11 cellular contexts compared by ENCODE assay signal in the genomic region with DNA sequence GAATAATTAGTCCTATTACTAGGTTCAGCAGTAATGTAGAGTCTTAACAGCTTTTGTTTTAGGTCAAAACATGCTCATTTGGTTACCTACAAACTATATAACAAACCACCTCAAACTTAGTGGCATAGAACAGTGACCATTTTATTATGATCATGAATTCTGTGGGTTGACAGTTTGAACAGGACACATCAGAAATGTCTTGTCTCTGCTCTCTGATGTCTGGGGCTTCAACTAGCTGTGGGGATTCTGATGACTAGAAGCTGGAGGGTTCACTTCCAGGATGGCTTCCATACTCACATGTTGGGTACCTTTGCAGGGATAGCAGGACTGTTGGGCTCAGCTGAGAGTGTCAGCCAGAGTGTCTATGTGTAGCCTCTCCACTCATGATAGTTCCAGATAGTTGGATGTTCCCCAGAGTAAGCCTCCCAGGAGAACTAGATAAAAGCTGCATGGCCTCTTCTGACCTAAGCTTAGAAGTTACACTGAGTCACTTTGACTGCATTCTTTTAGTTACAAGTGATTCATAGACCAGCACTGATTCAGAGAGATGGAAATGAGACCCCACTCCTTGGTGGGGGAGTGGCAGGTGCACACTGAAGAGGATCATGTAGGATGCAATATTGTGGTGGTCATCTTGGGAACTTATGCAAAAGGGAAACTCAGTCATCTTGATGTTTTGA. TPM values are rescaled to one million over a fixed set of nuclear protein-coding genes. Genes with fewer than 3 reads are reported as not detected.
DNase-seq lines count a peak whose midpoint lies in the region; ATAC-seq and TF ChIP-seq lines count a peak whose summit lies in the region.
"Had no signal": no experiment of that assay in that cellular context is flagged by ENCODE, and none has a peak within 500 bp of the region (broad histone marks: within the 10 kb centered on the region; RNA-seq: fewer than 3 reads in every experiment).

No MANE protein-coding gene starts in this region.

- H2AFZ ChIP-seq in SK-N-SH (ENCODE audit: low read depth), result no peak overlapping the region

- POLR2A ChIA-PET in SK-N-SH (lab: Yijun Ruan, JAX), result no interaction called here

- no peaks in the 10 kb centered on the region; a peak in 1 of 4 replicates for H3K4me1 ChIP-seq in SK-N-SH (ENCODE audit: control insufficient read depth in 1 of 2, insufficient read depth in 2 of 2, low read depth in 1 of 2, low read length in 1 of 2)
- peaks cover 84% of the 10 kb centered on the region for H3K4me1 ChIP-seq in psoas muscle

- H3K79me2 ChIP-seq in SK-N-SH (ENCODE audit: insufficient read depth), result no peaks in the 10 kb centered on the region; the same call in 1 of the 2 replicates

- H3F3A ChIP-seq in SK-N-SH (replicated peaks; ENCODE audit: insufficient read depth), result peaks cover 11% of the 10 kb centered on the region

- H3K4me2 ChIP-seq in SK-N-SH, result no peak overlapping the region

- intact Hi-C loops in psoas muscle (cut with DNase I), result no loop called here

- TF ChIP-seq CTCF in SK-N-SH (IDR thresholded peaks at IDR 0.05) (no peak), fibroblast of the aortic adventitia (IDR thresholded peaks at IDR 0.05; ENCODE audit: insufficient read depth, low read length) (no peak), psoas muscle (IDR thresholded peaks at IDR 0.05) (no peak), GM13977 (IDR thresholded peaks at IDR 0.05; ENCODE audit: extremely low read depth, insufficient read depth, missing control alignments) (no peak)

- H3K27me3 ChIP-seq in SK-N-SH (ENCODE audit: insufficient read depth) (no peaks in the 10 kb centered on the region), psoas muscle (ENCODE audit: insufficient read depth in 3 of 3, low read length in 2 of 3) (no peaks in the 10 kb centered on the region)
- H3K27me3 ChIP-seq: ovary had no signal

- no peak for TF ChIP-seq EP300 in SK-N-SH (IDR thresholded peaks at IDR 0.05; ENCODE audit: borderline replicate concordance in 1 of 2, low read depth in 1 of 2, low read length in 1 of 2)

- in situ Hi-C loops in GM13977 (cut with MboI; ENCODE audit: low pct_unique_long_range_greater_than_20kb, low sequenced_read_pairs, unreplicated experiment), result no loop called here

- TF ChIP-seq RAD21 in SK-N-SH (IDR thresholded peaks at IDR 0.05; ENCODE audit: low read length), result no peak

- H3K4me3 ChIP-seq in SK-N-SH (ENCODE audit: low read depth in 2 of 2, low read length in 1 of 2), result no peak overlapping the region
- no peak overlapping the region for H3K4me3 ChIP-seq in fibroblast of the aortic adventitia (ENCODE audit: low read depth, low read length)
- H3K4me3 ChIP-seq in psoas muscle, result no peak overlapping the region
- H3K4me3 ChIP-seq: ovary had no signal

- H3K36me3 ChIP-seq in SK-N-SH (replicated peaks in 1 of 2; ENCODE audit: control insufficient read depth in 1 of 2, insufficient read depth in 2 of 2, low read length in 1 of 2) (no peaks in the 10 kb centered on the region), psoas muscle (ENCODE audit: insufficient read depth in 1 of 2, low read depth in 1 of 2) (no peaks in the 10 kb centered on the region)
- H3K36me3 ChIP-seq: ovary had no signal

- CTCF ChIA-PET in SK-N-SH (lab: Yijun Ruan, JAX), result interaction anchor here (1.0 kb wide), 1 partner anchor 10 kb away, joined by 4 read pairs; no protein-coding TSS in a partner anchor

- ATAC-seq in SK-N-SH treated with all-trans-retinoic acid at 6 μM for 48 hours (no peak; the same call in 2 of the 3 replicates), psoas muscle (peak; percentile 58 to 86 (median 81)), GM19463 (IDR thresholded peaks at IDR 0.05; ENCODE audit: unreplicated experiment) (no peak)

- no peak for DNase-seq in SK-N-SH
- peak; percentile 10 for DNase-seq in LHCN-M2 (ENCODE audit: low read depth)
- DNase-seq in fibroblast of the aortic adventitia (ENCODE audit: low read depth), result peak; percentile 25
- no peak for DNase-seq in psoas muscle
- no peak for DNase-seq in NCI-H524 (lab: John Stamatoyannopoulos, UW)
- no peak for DNase-seq in GM13977 (ENCODE audit: low spot score)
- DNase-seq: activated effector memory CD4-positive, alpha-beta T cell treated with Interleukin-2 at 50 U/mL for 16 hours; NCI-H1694 treated with DMSO at 0.1 percent for 48 hours; ovary had no signal

- H3K27ac ChIP-seq in SK-N-SH (ENCODE audit: low read depth in 2 of 2, low read length in 1 of 2) (peak overlapping the region in 1 of 2 experiments; percentile 41; a peak in 2 of 4 replicates), psoas muscle (peak overlapping the region; percentile 62)
- H3K27ac ChIP-seq: ovary had no signal

- H3K9ac ChIP-seq in SK-N-SH, result no peak overlapping the region

- H3K9me3 ChIP-seq in SK-N-SH (no peaks in the 10 kb centered on the region), psoas muscle (no peaks in the 10 kb centered on the region)
- H3K9me3 ChIP-seq: ovary had no signal

- H4K20me1 ChIP-seq in SK-N-SH (ENCODE audit: insufficient read depth), result no peaks in the 10 kb centered on the region

- H3K9me2 ChIP-seq in SK-N-SH, result no peaks in the 10 kb centered on the region

TF ChIP-seq in SK-N-SH, 30 proteins besides CTCF, POLR2A, EP300 and RAD21 (continues in another document):
- TF ChIP-seq TAF1 (IDR thresholded peaks at IDR 0.05; ENCODE audit: borderline replicate concordance, low read depth, low read length) (no peak), FOXJ3 (CRISPR knock-in tag; IDR thresholded peaks at IDR 0.05) (no peak), TEAD4 (IDR thresholded peaks at IDR 0.05; ENCODE audit: borderline replicate concordance, insufficient read depth) (no peak), FOXM1 (IDR thresholded peaks at IDR 0.05; ENCODE audit: low read depth) (no peak), SIN3A (IDR thresholded peaks at IDR 0.05; ENCODE audit: borderline replicate concordance, low read depth, low read length) (no peak), TCF12 (IDR thresholded peaks at IDR 0.05) (peak; percentile 56), RCOR1 (IDR thresholded peaks at IDR 0.05; ENCODE audit: low read length) (no peak), GATA2 (CRISPR knock-in tag; IDR thresholded peaks at IDR 0.05) (no peak), USF2 (IDR thresholded peaks at IDR 0.05; ENCODE audit: borderline replicate concordance, low read depth, low read length) (no peak)
- TF ChIP-seq, protein P1, sequence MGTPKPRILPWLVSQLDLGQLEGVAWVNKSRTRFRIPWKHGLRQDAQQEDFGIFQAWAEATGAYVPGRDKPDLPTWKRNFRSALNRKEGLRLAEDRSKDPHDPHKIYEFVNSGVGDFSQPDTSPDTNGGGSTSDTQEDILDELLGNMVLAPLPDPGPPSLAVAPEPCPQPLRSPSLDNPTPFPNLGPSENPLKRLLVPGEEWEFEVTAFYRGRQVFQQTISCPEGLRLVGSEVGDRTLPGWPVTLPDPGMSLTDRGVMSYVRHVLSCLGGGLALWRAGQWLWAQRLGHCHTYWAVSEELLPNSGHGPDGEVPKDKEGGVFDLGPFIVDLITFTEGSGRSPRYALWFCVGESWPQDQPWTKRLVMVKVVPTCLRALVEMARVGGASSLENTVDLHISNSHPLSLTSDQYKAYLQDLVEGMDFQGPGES (IDR thresholded peaks at IDR 0.05; ENCODE audit: low read depth, low read length), result no peak

TF ChIP-seq in SK-N-SH treated with all-trans-retinoic acid at 6 μM for 48 hours, 23 proteins besides CTCF, POLR2A, EP300 and RAD21 (continues in another document):
- no peak for TF ChIP-seq ISL1 (CRISPR knock-in tag; IDR thresholded peaks at IDR 0.05)
- no peak for TF ChIP-seq RARB (CRISPR knock-in tag; IDR thresholded peaks at IDR 0.05)
- no peak for TF ChIP-seq BACH2 (CRISPR knock-in tag; IDR thresholded peaks at IDR 0.05; ENCODE audit: borderline replicate concordance)
- TF ChIP-seq, protein P2, sequence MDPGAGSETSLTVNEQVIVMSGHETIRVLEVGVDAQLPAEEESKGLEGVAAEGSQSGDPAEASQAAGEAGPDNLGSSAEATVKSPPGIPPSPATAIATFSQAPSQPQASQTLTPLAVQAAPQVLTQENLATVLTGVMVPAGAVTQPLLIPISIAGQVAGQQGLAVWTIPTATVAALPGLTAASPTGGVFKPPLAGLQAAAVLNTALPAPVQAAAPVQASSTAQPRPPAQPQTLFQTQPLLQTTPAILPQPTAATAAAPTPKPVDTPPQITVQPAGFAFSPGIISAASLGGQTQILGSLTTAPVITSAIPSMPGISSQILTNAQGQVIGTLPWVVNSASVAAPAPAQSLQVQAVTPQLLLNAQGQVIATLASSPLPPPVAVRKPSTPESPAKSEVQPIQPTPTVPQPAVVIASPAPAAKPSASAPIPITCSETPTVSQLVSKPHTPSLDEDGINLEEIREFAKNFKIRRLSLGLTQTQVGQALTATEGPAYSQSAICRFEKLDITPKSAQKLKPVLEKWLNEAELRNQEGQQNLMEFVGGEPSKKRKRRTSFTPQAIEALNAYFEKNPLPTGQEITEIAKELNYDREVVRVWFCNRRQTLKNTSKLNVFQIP (CRISPR knock-in tag; IDR thresholded peaks at IDR 0.05; ENCODE audit: borderline replicate concordance, low read depth), result no peak
- TF ChIP-seq OSR1 (CRISPR knock-in tag; IDR thresholded peaks at IDR 0.05), result no peak
- TF ChIP-seq ZFP30 (CRISPR knock-in tag; IDR thresholded peaks at IDR 0.05), result no peak
- TF ChIP-seq CSDC2 (CRISPR knock-in tag; IDR thresholded peaks at IDR 0.05), result no peak
- no peak for TF ChIP-seq ZC3H10 (CRISPR knock-in tag; IDR thresholded peaks at IDR 0.05)
- TF ChIP-seq TCF4 (CRISPR knock-in tag; IDR thresholded peaks at IDR 0.05; ENCODE audit: borderline replicate concordance), result no peak
- TF ChIP-seq GLIS3 (CRISPR knock-in tag; IDR thresholded peaks at IDR 0.05), result no peak
- no peak for TF ChIP-seq ESRRG (CRISPR knock-in tag; IDR thresholded peaks at IDR 0.05)

RNA-seq across cellular contexts. Expression of gene PLCL2, which starts 32.6 kb away (rescaled TPM):
- polyA plus RNA-seq in SK-N-SH (2012; rRNA removed) (0.85 and 1.1 TPM in 2 replicates), psoas muscle (10 to 100 TPM in 2 of 3 donors, 1 to 10 TPM in 1; 4.2 to 23.2 (median 14.0) TPM)
- 1.3 TPM in 2 replicates for polyA plus RNA-seq in SK-N-SH (2012; cell fraction: cytosol; rRNA removed)
- polyA plus RNA-seq in SK-N-SH (2012; cell fraction: nucleus; rRNA removed), result 0.83 and 1.0 TPM in 2 replicates
- total RNA-seq in LHCN-M2 (2014; rRNA removed) (not detected in 2 replicates), fibroblast of the aortic adventitia (ENCODE audit: low replicate concordance) (11.6 and 22.7 TPM in 2 replicates), psoas muscle (10 to 100 TPM; 16.4 to 32.7 (median 23.5) TPM)
- 0.02 TPM for polyA plus RNA-seq in LHCN-M2 (2012)

Comparison
In these comparisons a context has a peak if more than half of its experiments do, and no peak if none do; other contexts are left out.
1. DNase-seq: peak in LHCN-M2 (single experiment) and fibroblast of the aortic adventitia (single experiment); none in SK-N-SH (single experiment), psoas muscle (0 of 2), NCI-H524 (0 of 2) and GM13977 (single experiment).
2. ATAC-seq: peak in psoas muscle (4 of 4); none in SK-N-SH treated with all-trans-retinoic acid at 6 μM for 48 hours (single experiment) and GM19463 (single experiment).
3. RNA of gene PLCL2, which starts 32.6 kb away (total RNA-seq): 16.4 to 32.7 TPM in psoas muscle and 11.6 to 22.7 TPM in fibroblast of the aortic adventitia; not detected in LHCN-M2; every median in the first group is over 10 times any median in the second.